ENCODE assay signal across 29 cellular contexts in genomic region chr1:225914391-225914790, GRCh38. TPM values are rescaled to one million over a fixed set of nuclear protein-coding genes. Genes with fewer than 3 reads are reported as not detected.
"Had no signal": no experiment of that assay in that cellular context is flagged by ENCODE, and none has a peak within 500 bp of the region (broad histone marks: within the 10 kb centered on the region; RNA-seq: fewer than 3 reads in every experiment).

No MANE protein-coding gene starts in this region.

- FAIRE-seq: endometrium, keratinocyte, small intestine, urothelium cell line had no signal

- H3K4me3 Mint-ChIP-seq: dendritic cell treated with granulocyte-macrophage colony-stimulating factor and Interleukin-4, amounts not matched to agents 40 ng/mL and 50 ng/mL, for 4 days; effector memory CD8-positive, alpha-beta T cell; naive thymus-derived CD4-positive, alpha-beta T cell; nephron; stimulated activated naive B cell treated with anti-CD40 and anti-IgM and Interleukin-4, amounts not matched to agents 10 μg/mL and 1 μg/mL and 100 μg/mL, for 72 hours; stimulated activated naive CD8-positive, alpha-beta T cell treated with anti-CD3 and anti-CD28 coated beads, Interleukin-15, Interleukin-2, amounts not matched to agents 100 ng/mL and 50 ng/mL, for 24 hours had no signal

- H3K4me1 ChIP-seq: parathyroid adenoma had no signal

- H3K27ac Mint-ChIP-seq: dendritic cell treated with granulocyte-macrophage colony-stimulating factor and Interleukin-4, amounts not matched to agents 40 ng/mL and 50 ng/mL, for 4 days; nephron; progenitor cell of endocrine pancreas; stimulated activated naive B cell treated with anti-CD40 and anti-IgM and Interleukin-4, amounts not matched to agents 10 μg/mL and 1 μg/mL and 100 μg/mL, for 72 hours; stimulated activated naive CD8-positive, alpha-beta T cell treated with anti-CD3 and anti-CD28 coated beads, Interleukin-15, Interleukin-2, amounts not matched to agents 100 ng/mL and 50 ng/mL, for 24 hours had no signal

- H3K27me3 Mint-ChIP-seq: effector memory CD8-positive, alpha-beta T cell; stimulated activated naive B cell treated with anti-CD40 and anti-IgM and Interleukin-4, amounts not matched to agents 10 μg/mL and 1 μg/mL and 100 μg/mL, for 72 hours; stimulated activated naive CD8-positive, alpha-beta T cell treated with anti-CD3 and anti-CD28 coated beads, Interleukin-15, Interleukin-2, amounts not matched to agents 100 ng/mL and 50 ng/mL, for 24 hours had no signal

- H3K27me3 ChIP-seq: colonic mucosa, esophagus squamous epithelium, neutrophil, right lobe of liver, tibial nerve, upper lobe of left lung had no signal

- DNase-seq: colonic mucosa; effector memory CD8-positive, alpha-beta T cell; erythroblast; esophagus squamous epithelium; foreskin melanocyte; head of caudate nucleus; mesenchymal stem cell; midbrain; naive thymus-derived CD4-positive, alpha-beta T cell; right lobe of liver; small intestine; stimulated activated CD4-positive, alpha-beta T cell treated with anti-CD3 and anti-CD28 coated beads, Interleukin-15, amount 100 ng/mL, for 24 hours; stimulated activated CD4-positive, alpha-beta T cell treated with anti-CD3 and anti-CD28 coated beads, Interleukin-2, amount 100 ng/mL, for 48 hours; stimulated activated naive B cell treated with anti-CD40 and anti-IgM and Interleukin-4, amounts not matched to agents 10 μg/mL and 1 μg/mL and 100 μg/mL, for 72 hours had no signal

- H3K36me3 ChIP-seq: colonic mucosa, right lobe of liver had no signal

- H3K9me3 ChIP-seq: colonic mucosa, esophagus squamous epithelium, neutrophil, right lobe of liver, thoracic aorta, tibial nerve, upper lobe of left lung had no signal

- ATAC-seq: effector memory CD8-positive, alpha-beta T cell; left lobe of liver; naive thymus-derived CD4-positive, alpha-beta T cell; right lobe of liver; stimulated activated naive B cell treated with anti-CD40 and anti-IgM and Interleukin-4, amounts not matched to agents 10 μg/mL and 1 μg/mL and 100 μg/mL, for 72 hours had no signal

- H3K4me3 ChIP-seq: colonic mucosa, esophagus squamous epithelium, right lobe of liver, thoracic aorta, tibial nerve, upper lobe of left lung had no signal

- H3K9me3 Mint-ChIP-seq: dendritic cell treated with granulocyte-macrophage colony-stimulating factor and Interleukin-4, amounts not matched to agents 40 ng/mL and 50 ng/mL, for 4 days; effector memory CD8-positive, alpha-beta T cell; naive thymus-derived CD4-positive, alpha-beta T cell; nephron; stimulated activated naive B cell treated with anti-CD40 and anti-IgM and Interleukin-4, amounts not matched to agents 10 μg/mL and 1 μg/mL and 100 μg/mL, for 72 hours; stimulated activated naive CD8-positive, alpha-beta T cell treated with anti-CD3 and anti-CD28 coated beads, Interleukin-15, Interleukin-2, amounts not matched to agents 100 ng/mL and 50 ng/mL, for 24 hours had no signal

- H3K27ac ChIP-seq: colonic mucosa, esophagus squamous epithelium, neutrophil, parathyroid adenoma, right lobe of liver, thoracic aorta, tibial nerve, upper lobe of left lung had no signal

- H3K79me2 ChIP-seq: parathyroid adenoma had no signal

- H2AFZ ChIP-seq: parathyroid adenoma had no signal

- H3K9ac ChIP-seq: parathyroid adenoma had no signal

RNA-seq across cellular contexts. Expression of gene LEFTY1, which starts 25.4 kb away (rescaled TPM):
- total RNA-seq: cerebellum, esophagus squamous epithelium, lung microvascular endothelial cell, thoracic aorta had no signal
- polyA plus RNA-seq: keratinocyte; naive thymus-derived CD4-positive, alpha-beta T cell had no signal

RNA-seq across cellular contexts. Expression of gene LEFTY2, which starts 26.6 kb away (rescaled TPM):
- total RNA-seq: esophagus squamous epithelium; left lobe of liver; lung microvascular endothelial cell; naive thymus-derived CD4-positive, alpha-beta T cell; tibial nerve had no signal
- polyA plus RNA-seq: keratinocyte had no signal
